ENCODE assay signal across 11 cellular contexts in the genomic region with DNA sequence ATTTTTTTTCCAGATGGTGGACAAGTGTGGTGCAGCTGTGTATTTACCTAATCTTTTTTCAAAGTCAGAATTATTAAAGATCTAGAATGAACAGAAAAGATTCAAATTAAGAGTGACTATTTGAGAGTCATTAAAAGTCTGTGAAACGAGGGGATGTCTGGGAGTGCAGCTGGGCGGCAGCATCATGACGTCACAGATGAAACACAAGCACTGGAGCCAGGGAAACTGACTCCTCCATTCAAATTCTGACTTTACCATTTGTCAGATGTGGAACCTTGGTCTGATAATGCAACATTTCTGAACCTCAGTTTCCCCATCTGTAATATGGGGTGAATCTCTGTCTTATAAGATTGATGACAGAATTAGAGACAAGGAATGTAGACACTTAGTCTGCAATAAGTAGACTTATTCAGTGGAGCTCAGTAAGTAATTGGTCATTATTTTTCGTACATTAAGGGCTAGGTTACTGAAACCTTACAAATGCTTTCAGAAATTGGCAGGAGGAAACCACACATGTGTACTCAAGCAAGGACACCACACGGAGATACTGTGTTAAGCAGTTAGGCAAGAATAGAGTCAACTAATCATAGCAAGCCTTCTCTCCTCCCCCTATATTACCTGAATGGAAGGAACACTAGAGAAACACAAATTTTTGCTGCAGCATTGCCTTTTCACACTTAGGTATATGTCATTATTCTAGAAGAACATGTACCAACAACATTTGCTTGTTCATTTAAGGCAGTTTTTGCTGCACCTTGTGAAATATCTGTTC. TPM values are rescaled to one million over a fixed set of nuclear protein-coding genes. Genes with fewer than 3 reads are reported as not detected.
DNase-seq lines count a peak whose midpoint lies in the region; ATAC-seq and TF ChIP-seq lines count a peak whose summit lies in the region.
"Had no signal": no experiment of that assay in that cellular context is flagged by ENCODE, and none has a peak within 500 bp of the region (broad histone marks: within the 10 kb centered on the region; RNA-seq: fewer than 3 reads in every experiment).

No MANE protein-coding gene starts in this region.

- H4K20me1 ChIP-seq in GM23248 (ENCODE audit: insufficient read depth), result no peaks in the 10 kb centered on the region

- no peaks in the 10 kb centered on the region for H3F3A ChIP-seq in GM23248 (ENCODE audit: insufficient read depth)

- no peak overlapping the region for H2AFZ ChIP-seq in GM23248

- H3K4me3 ChIP-seq in GM23248, result no peak overlapping the region

- no peak overlapping the region for H3K9ac ChIP-seq in GM23248

- no peaks in the 10 kb centered on the region for H3K9me2 ChIP-seq in GM23248 (ENCODE audit: insufficient read depth)

- H3K4me2 ChIP-seq in GM23248 (ENCODE audit: unreplicated experiment), result no peak overlapping the region

- 4 to 5% methylated on average over 5 of the region's 5 CpGs for WGBS in GM23248 (ENCODE audit: low coverage in 1 of 2, low lambda C conversion rate in 2 of 2, missing lambda C conversion rate in 2 of 2), 2 experiments

- no peaks in the 10 kb centered on the region for H3K4me1 ChIP-seq in GM23248 (ENCODE audit: insufficient read depth)

- no peak for TF ChIP-seq CTCF in GM10266 (IDR thresholded peaks at IDR 0.05; ENCODE audit: control insufficient read depth, insufficient read depth, low read depth, missing control alignments)

- H3K27ac ChIP-seq in GM23248, result no peak overlapping the region

- in situ Hi-C loops in GM23248 (cut with MboI), result no loop called here

- peak; percentile 78 for ATAC-seq in GM19395 (IDR thresholded peaks at IDR 0.05; ENCODE audit: unreplicated experiment)
- peak; percentile 79 for ATAC-seq in HG02852 (IDR thresholded peaks at IDR 0.05; ENCODE audit: unreplicated experiment)
- peak; percentile 71 for ATAC-seq in HG03565 (IDR thresholded peaks at IDR 0.05; ENCODE audit: unreplicated experiment)

- no peaks in the 10 kb centered on the region for H3K79me2 ChIP-seq in GM23248 (ENCODE audit: insufficient read depth)

- no peaks in the 10 kb centered on the region for H3K36me3 ChIP-seq in GM23248 (ENCODE audit: low read depth)

- H3K27me3 ChIP-seq in GM23248 (replicated peaks; ENCODE audit: insufficient read depth), result peaks cover 8% of the 10 kb centered on the region; the same call in 1 of the 2 replicates

- no peaks in the 10 kb centered on the region for H3K9me3 ChIP-seq in GM23248 (ENCODE audit: low read depth)

- DNase-seq in GM10266 (ENCODE audit: extremely low spot score) (peak; percentile 53), GM23248 (no peak), hepatic stellate cell (ENCODE audit: low spot score) (no peak), kidney tubule cell (ENCODE audit: low spot score) (no peak)
- DNase-seq in activated CD4-positive, alpha-beta T cell treated with anti-CD3 and anti-CD28 coated beads for 48 hours, result no peak
- DNase-seq: activated T-cell treated with anti-CD3 and anti-CD28 coated beads, Interleukin-2, amount 50 U/mL, for 24 hours; caudate nucleus; NCI-H446 had no signal

RNA-seq across cellular contexts. Expression of gene CXXC1, which starts 27.8 kb away (rescaled TPM):
- 37.9 and 51.2 TPM in 2 replicates for total RNA-seq in GM23248 (2014; rRNA removed; shearing (Covaris generic))
- 38.2 and 39.2 TPM in 2 replicates for polyA plus RNA-seq in GM23248 (2016; fragmentation: Nextera tagmentation; extraction: Ambion mirVana)

RNA-seq across cellular contexts. Expression of gene MBD1, which starts 34.0 kb away (rescaled TPM):
- 60.7 and 68.0 TPM in 2 replicates for total RNA-seq in GM23248 (2014; rRNA removed; shearing (Covaris generic))
- polyA plus RNA-seq in GM23248 (2016; fragmentation: Nextera tagmentation; extraction: Ambion mirVana), result 33.1 and 36.2 TPM in 2 replicates

RNA-seq across cellular contexts. Expression of gene CFAP53, which starts 49.0 kb away (rescaled TPM):
- 0.11 and 0.25 TPM in 2 replicates for total RNA-seq in GM23248 (2014; rRNA removed; shearing (Covaris generic))
- 0.47 and 0.48 TPM in 2 replicates for polyA plus RNA-seq in GM23248 (2016; fragmentation: Nextera tagmentation; extraction: Ambion mirVana)

RNA-seq across cellular contexts. Expression of gene SKA1, which starts 59.6 kb away (rescaled TPM):
- total RNA-seq in GM23248 (2014; rRNA removed; shearing (Covaris generic)), result 5.6 and 8.8 TPM in 2 replicates
- 6.6 and 9.4 TPM in 2 replicates for polyA plus RNA-seq in GM23248 (2016; fragmentation: Nextera tagmentation; extraction: Ambion mirVana)
